ENCODE assay signal across 8 cellular contexts in the genomic region with DNA sequence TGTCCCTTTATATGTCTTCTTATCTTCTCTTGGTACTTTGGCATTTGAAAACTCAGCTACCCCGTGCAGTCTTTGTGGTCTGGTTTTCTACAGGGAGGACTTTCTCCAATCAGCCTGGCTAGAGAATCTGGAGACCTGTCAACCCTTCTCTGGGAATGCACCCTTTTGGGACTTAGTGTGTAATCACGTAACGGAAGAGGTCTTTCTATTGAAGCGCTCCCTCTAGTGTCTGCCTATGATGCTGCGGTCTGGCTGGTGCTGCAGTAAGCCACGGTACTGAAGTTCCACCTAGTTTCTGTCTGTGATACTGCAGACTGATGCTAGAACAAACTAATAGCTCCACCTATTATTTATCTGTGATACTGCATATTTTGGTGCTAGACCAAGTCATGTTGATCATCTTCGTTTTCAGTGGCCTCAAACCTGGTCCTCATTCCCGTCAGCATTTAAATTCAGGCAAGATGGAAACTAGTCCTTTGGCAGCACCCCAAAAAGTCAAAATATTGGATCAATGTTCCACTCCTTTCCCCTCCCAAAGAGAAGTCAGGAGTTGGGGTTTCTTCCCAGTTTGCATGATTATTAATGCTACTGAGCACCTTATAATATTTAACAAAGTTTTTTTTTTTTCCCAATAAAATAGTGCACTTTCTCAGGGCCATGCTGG. TPM values are rescaled to one million over a fixed set of nuclear protein-coding genes. Genes with fewer than 3 reads are reported as not detected.
DNase-seq lines count a peak whose midpoint lies in the region; ATAC-seq, FAIRE-seq and TF ChIP-seq lines count a peak whose summit lies in the region.

No MANE protein-coding gene starts in this region.

- no peaks in the 10 kb centered on the region for H3K4me1 Mint-ChIP-seq in endothelial cell (ENCODE audit: unreplicated experiment)

- intact Hi-C loops in mucosa of descending colon (cut with DNase I, micrococcal nuclease) = no loop called here

- DNase-seq in DMS114 treated with DMSO at 0.1 percent for 48 hours (lab: John Stamatoyannopoulos, UW; ENCODE audit: unreplicated experiment) (peak; percentile 91), HTR-8/SVneo (ENCODE audit: insufficient read length, low spot score) (peak; percentile 84), NOMO-1 treated with DMSO at 0.1 percent for 48 hours (lab: John Stamatoyannopoulos, UW; ENCODE audit: unreplicated experiment) (peak; percentile 93), endothelial cell (ENCODE audit: low spot score) (peak; percentile 78), mucosa of descending colon (peak; percentile 60 to 88 (median 72))
- DNase-seq in activated CD8-positive, alpha-beta memory T cell treated with anti-CD3 and anti-CD28 coated beads for 24 hours = peak; percentile 82
- DNase-seq in stimulated activated CD8-positive, alpha-beta memory T cell treated with anti-CD3 and anti-CD28 coated beads, Interleukin-7, amount 100 ng/mL, for 4 hours (ENCODE audit: low read depth in 2 of 2) = peak; percentile 62 to 63

- peak; percentile 83 for FAIRE-seq in HTR-8/SVneo (lab: Jason Lieb, UNC)

- H3K9me3 ChIP-seq in mucosa of descending colon = no peaks in the 10 kb centered on the region

- ATAC-seq in GM21528 (IDR thresholded peaks at IDR 0.05; ENCODE audit: low FRiP score, unreplicated experiment) = peak; percentile 84
- peak; percentile 100 for ATAC-seq in mucosa of descending colon

- no peaks in the 10 kb centered on the region for H3K36me3 ChIP-seq in mucosa of descending colon (ENCODE audit: low read depth)

- no peaks in the 10 kb centered on the region for H3K36me3 Mint-ChIP-seq in endothelial cell (ENCODE audit: low read depth, unreplicated experiment)

- H3K4me3 Mint-ChIP-seq in endothelial cell (ENCODE audit: unreplicated experiment) = no peak overlapping the region

- H3K27ac Mint-ChIP-seq in endothelial cell (ENCODE audit: unreplicated experiment) = no peak overlapping the region

- TF ChIP-seq CTCF in endothelial cell (IDR thresholded peaks at IDR 0.05; ENCODE audit: unreplicated experiment) (peak; percentile 89), mucosa of descending colon (IDR thresholded peaks at IDR 0.05) (peak; percentile 76)

- H3K9me3 Mint-ChIP-seq in endothelial cell (ENCODE audit: unreplicated experiment) = no peaks in the 10 kb centered on the region

- H3K4me1 ChIP-seq in mucosa of descending colon (ENCODE audit: low read depth) = no peaks in the 10 kb centered on the region

- peaks cover 1% of the 10 kb centered on the region for H3K27me3 Mint-ChIP-seq in endothelial cell (ENCODE audit: unreplicated experiment)

- no peak overlapping the region for H3K4me3 ChIP-seq in mucosa of descending colon

RNA-seq across cellular contexts. Expression of gene SIRPB2, which starts 12.5 kb away (rescaled TPM):
- total RNA-seq in endothelial cell (ENCODE audit: unreplicated experiment) = 41.5 TPM
- 1 to 10 TPM in 2 of 3 donors, under 1 TPM in 1; 0.87 to 5.4 (median 3.4) TPM for total RNA-seq in mucosa of descending colon

RNA-seq across cellular contexts. Expression of gene NSFL1C, which starts 37.0 kb away (rescaled TPM):
- total RNA-seq in endothelial cell (ENCODE audit: unreplicated experiment) = 104 TPM
- 10 to 100 TPM; 70.3 to 84.1 (median 80.0) TPM for total RNA-seq in mucosa of descending colon

RNA-seq across cellular contexts. Expression of gene SIRPD, which starts 53.8 kb away (rescaled TPM):
- total RNA-seq in endothelial cell (ENCODE audit: unreplicated experiment) = not detected
- total RNA-seq in mucosa of descending colon = not detected
